26 cellular contexts compared by ENCODE assay signal in genomic region chr1:6476483-6476882, GRCh38. TPM values are rescaled to one million over a fixed set of nuclear protein-coding genes. Genes with fewer than 3 reads are reported as not detected.
DNase-seq lines count a peak whose midpoint lies in the region; ATAC-seq, FAIRE-seq and TF ChIP-seq lines count a peak whose summit lies in the region.
"Had no signal": no experiment of that assay in that cellular context is flagged by ENCODE, and none has a peak within 500 bp of the region (broad histone marks: within the 10 kb centered on the region; RNA-seq: fewer than 3 reads in every experiment).

No MANE protein-coding gene starts in this region.

- no peak overlapping the region for H3K18ac ChIP-seq in H1 (ENCODE audit: extremely low read depth, low read length)

- H3K9me3 ChIP-seq in H1 (ENCODE audit: insufficient read depth in 2 of 2, low read depth in 1 of 2, low read length in 1 of 2), result no peaks in the 10 kb centered on the region
- no peaks in the 10 kb centered on the region for H3K9me3 ChIP-seq in mucosa of descending colon
- H3K9me3 ChIP-seq: MG63, SK-N-SH had no signal

- H4K5ac ChIP-seq in H1 (ENCODE audit: insufficient read length, low read depth, low read length), result no peak overlapping the region

- H3K23me2 ChIP-seq in H1 (ENCODE audit: low read depth, low read length), result no peaks in the 10 kb centered on the region

- H3K56ac ChIP-seq in H1 (replicated peaks; ENCODE audit: insufficient read length, low read depth, low read length), result no peak overlapping the region

- intact Hi-C loops in mucosa of descending colon (cut with DNase I, micrococcal nuclease), result no loop called here

- ATAC-seq in mucosa of descending colon (peak; percentile 48), GM21515 (IDR thresholded peaks at IDR 0.05; ENCODE audit: unreplicated experiment) (no peak)

- no peak for TF ChIP-seq EP300 in H1 (IDR thresholded peaks at IDR 0.05; ENCODE audit: borderline replicate concordance in 1 of 2, low read depth in 2 of 2, low read length in 2 of 2)

- TF ChIP-seq RAD21 in H1 (IDR thresholded peaks at IDR 0.05 in 1 of 2, conservative IDR thresholded peaks at IDR 0.05 in 1 of 2; ENCODE audit: low read depth in 2 of 2, low read length in 2 of 2), result no peak

- no peak overlapping the region for H2BK5ac ChIP-seq in H1 (ENCODE audit: low read depth, low read length)

- TF ChIP-seq CTCF in H1 (IDR thresholded peaks at IDR 0.05; ENCODE audit: control extremely low read depth in 1 of 3, insufficient read depth in 1 of 3, low read depth in 1 of 3, low read length in 3 of 3) (no peak), mucosa of descending colon (IDR thresholded peaks at IDR 0.05) (no peak)

- no peak overlapping the region for H3K4me2 ChIP-seq in H1 (ENCODE audit: insufficient read depth in 1 of 2, low read depth in 2 of 2, low read length in 2 of 2)
- H3K4me2 ChIP-seq: SK-N-SH had no signal

- TF ChIP-seq POLR2A in H1 (IDR thresholded peaks at IDR 0.05; ENCODE audit: control extremely low read depth in 1 of 2, low read depth in 2 of 2, low read length in 2 of 2), result no peak

- H4K91ac ChIP-seq in H1 (replicated peaks; ENCODE audit: insufficient read length, low read length), result no peak overlapping the region

- H3K4me1 ChIP-seq in H1 (replicated peaks in 1 of 4; ENCODE audit: control insufficient read depth in 3 of 4, insufficient read depth in 4 of 4, low read length in 3 of 4) (peaks cover 0 to 22% (median 14%) of the 10 kb centered on the region in 4 experiments; a peak in 6 of 7 replicates), mucosa of descending colon (ENCODE audit: low read depth) (peaks cover 43% of the 10 kb centered on the region)

- 86% methylated on average over 5 of the region's 5 CpGs; no CpG with 5 or more reads in 1 of the 2 experiments for WGBS in H1 (ENCODE audit: extremely low coverage in 1 of 2, insufficient coverage in 1 of 2, insufficient read length in 1 of 2, insufficient replicate concordance in 2 of 2, low coverage in 1 of 2, low lambda C conversion rate in 2 of 2, missing lambda C conversion rate in 1 of 2), 2 experiments

- H4K8ac ChIP-seq in H1 (ENCODE audit: extremely low read depth, insufficient read depth, low read length), result no peak overlapping the region

- no peak overlapping the region for H2AK5ac ChIP-seq in H1 (ENCODE audit: low read depth, low read length)

- H2BK12ac ChIP-seq in H1 (ENCODE audit: low read depth, low read length), result 0 out of 2 replicates have a peak overlapping the region, but pooled peaks have one; percentile 39

- H3K4me3 ChIP-seq in H1 (ENCODE audit: extremely low read depth in 1 of 4, insufficient read depth in 2 of 4, low read depth in 3 of 4, low read length in 4 of 4), result no peak overlapping the region
- no peak overlapping the region for H3K4me3 ChIP-seq in mucosa of descending colon
- H3K4me3 ChIP-seq: MG63 had no signal

- H3K79me1 ChIP-seq in H1 (ENCODE audit: low read depth, low read length), result no peaks in the 10 kb centered on the region

- H3K79me2 ChIP-seq in H1 (ENCODE audit: control insufficient read depth in 1 of 2, insufficient read depth in 2 of 2, low read length in 2 of 2), result no peaks in the 10 kb centered on the region

- no peak overlapping the region for H3K4ac ChIP-seq in H1 (replicated peaks; ENCODE audit: insufficient read length, low read depth, low read length)

- H3K27me3 ChIP-seq in H1 (replicated peaks in 1 of 4; ENCODE audit: control insufficient read depth in 3 of 4, extremely low read depth in 1 of 4, insufficient read depth in 3 of 4, low read length in 3 of 4), result no peaks in the 10 kb centered on the region; a peak in 1 of 7 replicates
- H3K27me3 ChIP-seq: MG63 had no signal

- POLR2A ChIA-PET in H1 (lab: Charles Lee; ENCODE audit: partially characterized antibody), result interaction anchor here (1.5 to 13.7 kb wide), 3 partner anchors 10 to 25 kb away, joined by 3 to 123 read pairs (median 4); no protein-coding TSS in a partner anchor

- no peak overlapping the region for H3K23ac ChIP-seq in H1 (ENCODE audit: insufficient read length)

- no peak overlapping the region for H2AFZ ChIP-seq in H1 (ENCODE audit: low read length)

- no peak overlapping the region for H2BK15ac ChIP-seq in H1 (ENCODE audit: low read length)

- CTCF ChIA-PET in H1 (lab: Charles Lee; ENCODE audit: partially characterized antibody), result interaction anchor here (0.7 to 6.6 kb wide), 15 partner anchors 9 to 58 kb away, joined by 3 to 87 read pairs (median 8); partner anchors contain the start of genes PLEKHG5 and TNFRSF25

- H3K9ac ChIP-seq in H1 (replicated peaks in 1 of 4; ENCODE audit: extremely low read depth in 1 of 4, low read depth in 3 of 4, low read length in 3 of 4), result no peak overlapping the region
- H3K9ac ChIP-seq: SK-N-SH had no signal

- H3K27ac ChIP-seq in H1 (ENCODE audit: low read depth, low read length), result no peak overlapping the region
- H3K27ac ChIP-seq: 22Rv1, HL-60 had no signal

- peaks cover 0 to 3% of the 10 kb centered on the region in 2 experiments for H4K20me1 ChIP-seq in H1 (replicated peaks in 1 of 2; ENCODE audit: control insufficient read depth in 1 of 2, insufficient read depth in 2 of 2, low read length in 2 of 2)

- H2BK120ac ChIP-seq in H1 (replicated peaks; ENCODE audit: low read depth, low read length), result no peak overlapping the region

- no peak for FAIRE-seq in H1 (lab: Jason Lieb, UNC)
- FAIRE-seq in HTR-8/SVneo (lab: Jason Lieb, UNC), result no peak

- DNase-seq in DMS153 (lab: John Stamatoyannopoulos, UW), result peak; percentile 17
- DNase-seq in DMS153 treated with DMSO at 0.1 percent for 48 hours (lab: John Stamatoyannopoulos, UW; ENCODE audit: unreplicated experiment), result no peak
- no peak for DNase-seq in H1 (ENCODE audit: low read depth in 1 of 2, low spot score in 2 of 2)
- peak in 2 of 3 donors; percentile 72 to 81 for DNase-seq in mucosa of descending colon
- no peak for DNase-seq in GDM1 (lab: John Stamatoyannopoulos, UW)
- no peak for DNase-seq in DMS79 (lab: John Stamatoyannopoulos, UW)
- no peak for DNase-seq in HTR-8/SVneo (ENCODE audit: insufficient read length, low spot score)
- DNase-seq: GF-D8, HCEC 1CT, Karpas-422, MG63, NCI-H1092, NCI-H1436 treated with DMSO at 0.1 percent for 48 hours, NCI-H2029, NCI-H82, SHP77 treated with DMSO at 0.1 percent for 48 hours, SK-N-SH had no signal

- peaks cover 0 to 3% (median 0%) of the 10 kb centered on the region in 4 experiments; a peak in 2 of 8 replicates for H3K36me3 ChIP-seq in H1 (ENCODE audit: control insufficient read depth in 2 of 4, insufficient read depth in 4 of 4, low read length in 3 of 4)
- H3K36me3 ChIP-seq in mucosa of descending colon (ENCODE audit: low read depth), result no peaks in the 10 kb centered on the region
- H3K36me3 ChIP-seq: MG63 had no signal

- H2BK20ac ChIP-seq in H1 (ENCODE audit: low read length), result no peak overlapping the region

- H3K14ac ChIP-seq in H1 (ENCODE audit: insufficient read length), result no peak overlapping the region

TF ChIP-seq in H1, 55 proteins besides CTCF, POLR2A, EP300 and RAD21:
- TF ChIP-seq HDAC2 (IDR thresholded peaks at IDR 0.05; ENCODE audit: borderline replicate concordance in 1 of 2, low read depth in 2 of 2, low read length in 2 of 2), result no peak

RNA-seq across cellular contexts. Expression of gene TNFRSF25, which starts 10.5 kb away (rescaled TPM):
- total RNA-seq in H1 (2021; fragmentation: NEBNext Ultra II Directional; extraction: Animal tissue kit (Norgen Biotek cat#: 25700)), result 9.3 and 10.7 TPM in 2 replicates
- polyA plus RNA-seq in H1 (2011; rRNA removed), result 19.5 and 26.1 TPM in 2 replicates
- polyA plus RNA-seq in H1 (2011; cell fraction: cytosol; rRNA removed), result 20.6 TPM
- polyA plus RNA-seq in H1 (2011; cell fraction: nucleus; rRNA removed), result 116 TPM
- polyA plus RNA-seq in H1 (2012, experiment 1 of 2), result 7.8 to 20.0 TPM (median 18.8 TPM) in 4 replicates
- 8.1 TPM for polyA plus RNA-seq in H1 (2012, experiment 2 of 2)
- 11.1 TPM for polyA plus RNA-seq in H1 (2013, experiment 1 of 2)
- 9.8 TPM for polyA plus RNA-seq in H1 (2013, experiment 2 of 2)
- polyA minus RNA-seq in H1 (2011; rRNA and poly(A)+ RNA removed), result 3.1 and 3.9 TPM in 2 replicates
- polyA minus RNA-seq in H1 (2011; cell fraction: cytosol; rRNA and poly(A)+ RNA removed), result 4.1 TPM
- polyA minus RNA-seq in H1 (2011; cell fraction: nucleus; rRNA and poly(A)+ RNA removed), result 9.6 TPM
- 10 to 100 TPM; 18.3 to 45.1 (median 35.3) TPM for total RNA-seq in mucosa of descending colon

RNA-seq across cellular contexts. Expression of gene PLEKHG5, which starts 15.0 kb away (rescaled TPM):
- 12.5 and 13.8 TPM in 2 replicates for total RNA-seq in H1 (2021; fragmentation: NEBNext Ultra II Directional; extraction: Animal tissue kit (Norgen Biotek cat#: 25700))
- 10.4 and 16.8 TPM in 2 replicates for polyA plus RNA-seq in H1 (2011; rRNA removed)
- 12.2 TPM for polyA plus RNA-seq in H1 (2011; cell fraction: cytosol; rRNA removed)
- polyA plus RNA-seq in H1 (2011; cell fraction: nucleus; rRNA removed), result 72.0 TPM
- polyA plus RNA-seq in H1 (2012, experiment 1 of 2), result 8.2 to 19.5 TPM (median 15.5 TPM) in 4 replicates
- 7.7 TPM for polyA plus RNA-seq in H1 (2012, experiment 2 of 2)
- 12.4 TPM for polyA plus RNA-seq in H1 (2013, experiment 1 of 2)
- 11.4 TPM for polyA plus RNA-seq in H1 (2013, experiment 2 of 2)
- polyA minus RNA-seq in H1 (2011; rRNA and poly(A)+ RNA removed), result 4.7 TPM in 2 replicates
- polyA minus RNA-seq in H1 (2011; cell fraction: cytosol; rRNA and poly(A)+ RNA removed), result 6.5 TPM
- polyA minus RNA-seq in H1 (2011; cell fraction: nucleus; rRNA and poly(A)+ RNA removed), result 14.6 TPM
- total RNA-seq in mucosa of descending colon, result 10 to 100 TPM; 20.1 to 32.9 (median 20.2) TPM
- polyA plus RNA-seq: CD14-positive monocyte, IgD-negative memory B cell had no signal

RNA-seq across cellular contexts. Expression of gene ESPN, which starts 51.9 kb away (rescaled TPM):
- total RNA-seq in H1 (2021; fragmentation: NEBNext Ultra II Directional; extraction: Animal tissue kit (Norgen Biotek cat#: 25700)), result 14.8 and 16.3 TPM in 2 replicates
- 5.2 and 13.4 TPM in 2 replicates for polyA plus RNA-seq in H1 (2011; rRNA removed)
- 9.6 TPM for polyA plus RNA-seq in H1 (2011; cell fraction: cytosol; rRNA removed)
- 22.5 TPM for polyA plus RNA-seq in H1 (2011; cell fraction: nucleus; rRNA removed)
- polyA plus RNA-seq in H1 (2012, experiment 1 of 2), result 6.8 to 15.9 TPM (median 13.7 TPM) in 4 replicates
- 10.4 TPM for polyA plus RNA-seq in H1 (2012, experiment 2 of 2)
- polyA plus RNA-seq in H1 (2013, experiment 1 of 2), result 14.0 TPM
- polyA plus RNA-seq in H1 (2013, experiment 2 of 2), result 14.1 TPM
- polyA minus RNA-seq in H1 (2011; rRNA and poly(A)+ RNA removed), result 2.7 and 2.8 TPM in 2 replicates
- polyA minus RNA-seq in H1 (2011; cell fraction: cytosol; rRNA and poly(A)+ RNA removed), result 11.9 TPM
- polyA minus RNA-seq in H1 (2011; cell fraction: nucleus; rRNA and poly(A)+ RNA removed), result 8.3 TPM
- total RNA-seq in mucosa of descending colon, result 100 to 1,000 TPM in 2 of 3 donors, 10 to 100 TPM in 1; 65.7 to 137 (median 124) TPM
- total RNA-seq: Daoy, HT1080, RPMI7951 had no signal
- polyA plus RNA-seq: AG04450, CD14-positive monocyte, IgD-negative memory B cell had no signal

RNA-seq across cellular contexts. Expression of gene HES2, which starts 56.8 kb away (rescaled TPM):
- total RNA-seq in H1 (2021; fragmentation: NEBNext Ultra II Directional; extraction: Animal tissue kit (Norgen Biotek cat#: 25700)), result 0.15 and 0.36 TPM in 2 replicates
- polyA plus RNA-seq in H1 (2011; rRNA removed), result 0.53 and 0.86 TPM in 2 replicates
- 0.78 TPM for polyA plus RNA-seq in H1 (2011; cell fraction: cytosol; rRNA removed)
- 1.2 TPM for polyA plus RNA-seq in H1 (2011; cell fraction: nucleus; rRNA removed)
- polyA plus RNA-seq in H1 (2012, experiment 1 of 2), result 0.29 to 0.70 TPM (median 0.55 TPM) in 4 replicates
- 0.18 TPM for polyA plus RNA-seq in H1 (2012, experiment 2 of 2)
- polyA plus RNA-seq in H1 (2013, experiment 1 of 2), result 0.93 TPM
- polyA plus RNA-seq in H1 (2013, experiment 2 of 2), result 1.2 TPM
- polyA minus RNA-seq in H1 (2011; rRNA and poly(A)+ RNA removed), result 0.41 and 1.3 TPM in 2 replicates
- polyA minus RNA-seq in H1 (2011; cell fraction: cytosol; rRNA and poly(A)+ RNA removed), result not detected
- polyA minus RNA-seq in H1 (2011; cell fraction: nucleus; rRNA and poly(A)+ RNA removed), result 0.70 TPM
- total RNA-seq in mucosa of descending colon, result 10 to 100 TPM in 2 of 3 donors, 1 to 10 TPM in 1; 8.6 to 23.0 (median 22.4) TPM
- total RNA-seq: Daoy had no signal
- polyA plus RNA-seq: AG04450, CD14-positive monocyte, IgD-negative memory B cell had no signal

Comparison
In these comparisons a context has a peak if more than half of its experiments do, and no peak if none do; other contexts are left out.
1. DNase-seq: peak in DMS153 (single experiment) and mucosa of descending colon (2 of 3); none in DMS153 treated with DMSO at 0.1 percent for 48 hours (single experiment), H1 (0 of 2), GDM1 (single experiment), DMS79 (single experiment) and HTR-8/SVneo (single experiment).